ENCODE assay signal across 8 cellular contexts in the genomic region with DNA sequence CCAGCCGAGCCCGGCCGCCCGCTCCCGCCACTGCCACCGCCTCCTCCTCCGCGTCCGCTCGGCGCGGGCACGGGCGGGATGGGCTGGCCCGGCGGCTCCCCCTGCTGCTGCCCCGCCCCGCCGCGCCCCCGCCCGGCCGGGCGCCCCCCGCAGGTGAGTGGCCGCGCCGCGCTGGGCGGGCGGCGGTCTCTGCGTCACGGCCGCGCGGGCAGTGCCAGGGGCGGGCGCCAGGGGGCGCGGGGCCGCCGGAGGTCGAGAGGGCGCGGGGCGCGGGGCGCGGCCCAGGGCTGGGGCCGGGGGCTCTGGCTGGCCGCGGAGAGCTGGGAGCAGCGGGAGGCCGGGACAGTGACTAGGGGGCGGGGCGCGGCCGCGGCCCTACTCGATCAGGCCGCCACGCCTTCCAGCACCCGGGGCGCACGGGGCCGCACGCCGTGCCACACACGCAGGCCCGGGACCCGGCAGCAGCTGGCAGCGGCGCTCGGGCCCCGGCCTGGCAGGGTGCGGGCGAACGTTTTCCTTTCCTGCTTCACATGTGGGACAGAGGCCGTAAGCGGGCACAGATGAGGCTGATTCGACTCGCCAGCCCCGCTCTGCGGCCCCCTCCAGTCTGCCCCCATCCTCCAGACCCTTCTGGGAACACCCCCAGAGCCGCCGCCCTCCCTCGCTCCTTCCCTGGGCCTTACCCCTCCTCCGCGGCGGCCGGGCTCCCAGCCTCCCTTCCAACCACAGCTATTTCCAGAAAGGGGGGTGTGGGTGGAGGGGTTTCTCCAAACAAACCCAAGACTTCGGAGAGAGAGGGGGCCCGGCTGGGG. TPM values are rescaled to one million over a fixed set of nuclear protein-coding genes. Genes with fewer than 3 reads are reported as not detected.
DNase-seq lines count a peak whose midpoint lies in the region; ATAC-seq, FAIRE-seq and TF ChIP-seq lines count a peak whose summit lies in the region.

No MANE protein-coding gene starts in this region.

- peak overlapping the region; percentile 67 for H3K4me3 ChIP-seq in K562
- peak overlapping the region; percentile 23 for H3K4me3 ChIP-seq in iPS-18a (ENCODE audit: low read length)
- peak overlapping the region; percentile 95 for H3K4me3 ChIP-seq in skeletal muscle satellite cell (ENCODE audit: low read length)

- no peaks in the 10 kb centered on the region for H3K9me3 Mint-ChIP-seq in Calu3 (ENCODE audit: low read depth, unreplicated experiment)

- no peaks in the 10 kb centered on the region for H3K9me1 ChIP-seq in K562 (ENCODE audit: control insufficient read depth, insufficient read depth, low read length)

- H3K9ac ChIP-seq in K562 (ENCODE audit: insufficient read depth in 1 of 2, low read depth in 2 of 2, low read length in 2 of 2) (peak overlapping the region in 1 of 2 experiments; percentile 99; a peak in 3 of 4 replicates), iPS-18a (ENCODE audit: low read length) (no peak overlapping the region), skeletal muscle satellite cell (ENCODE audit: low read depth, low read length) (peak overlapping the region; percentile 85)

- H3K27ac Mint-ChIP-seq in Calu3 (ENCODE audit: unreplicated experiment), result peak overlapping the region; percentile 72

- no peaks in the 10 kb centered on the region for H3K9me3 ChIP-seq in KOPT-K1 (ENCODE audit: insufficient read depth, low read length, poor library complexity, severe bottlenecking)
- no peaks in the 10 kb centered on the region for H3K9me3 ChIP-seq in K562 (replicated peaks; ENCODE audit: control insufficient read depth, insufficient read depth, low read depth, low read length)
- no peaks in the 10 kb centered on the region for H3K9me3 ChIP-seq in iPS-18a (ENCODE audit: control insufficient read depth, low read depth, low read length)
- H3K9me3 ChIP-seq in skeletal muscle satellite cell (replicated peaks; ENCODE audit: low read length), result no peaks in the 10 kb centered on the region

- in situ Hi-C loops in K562 (cut with MboI), result no loop called here

- H3K4me1 Mint-ChIP-seq in Calu3 (ENCODE audit: low read depth, unreplicated experiment), result peaks cover 32% of the 10 kb centered on the region

- DNase-seq in Calu3 (peak; percentile 70), T1000 (lab: John Stamatoyannopoulos, UW) (peak; percentile 67), K562 (ENCODE audit: extremely low read depth in 1 of 4, low spot score in 3 of 4) (peak; percentile 80 to 94 (median 94)), DMS114 treated with DMSO at 0.1 percent for 48 hours (lab: John Stamatoyannopoulos, UW; ENCODE audit: unreplicated experiment) (no peak)

- intact Hi-C loops in Calu3 (cut with micrococcal nuclease; ENCODE audit: unreplicated experiment) (no loop called here), K562 (cut with micrococcal nuclease) (loop anchor here (5.0 kb wide), 1 partner anchor 40 kb away; a partner anchor contains a TSS)

- H3K36me3 ChIP-seq in KOPT-K1 (ENCODE audit: insufficient read depth, low read length) (peaks cover 7% of the 10 kb centered on the region), K562 (ENCODE audit: control insufficient read depth, insufficient read depth, low read length) (peaks cover 6% of the 10 kb centered on the region; the same call in 2 of the 3 replicates), iPS-18a (ENCODE audit: control insufficient read depth, low read depth, low read length) (no peaks in the 10 kb centered on the region), skeletal muscle satellite cell (ENCODE audit: insufficient read depth, low read length) (peaks cover 11% of the 10 kb centered on the region)

- peaks cover 53% of the 10 kb centered on the region for H3K36me3 Mint-ChIP-seq in Calu3 (ENCODE audit: insufficient read depth, unreplicated experiment)

- peak; percentile 31 for TF ChIP-seq CTCF in Calu3 (IDR thresholded peaks at IDR 0.05; ENCODE audit: unreplicated experiment)
- peak in 2 of 3 experiments; percentile 42 to 55; a peak in 4 of 6 replicates for TF ChIP-seq CTCF in K562 (IDR thresholded peaks at IDR 0.05 in 2 of 3, conservative IDR thresholded peaks at IDR 0.05 in 1 of 3; ENCODE audit: insufficient read depth in 2 of 3, low read depth in 1 of 3, low read length in 3 of 3)

- peak overlapping the region; percentile 80 for H3K4me3 Mint-ChIP-seq in Calu3 (ENCODE audit: low read depth, unreplicated experiment)

- H4K20me1 ChIP-seq in K562 (replicated peaks; ENCODE audit: control insufficient read depth, insufficient read depth, low read length), result peaks cover 4% of the 10 kb centered on the region

- ATAC-seq in GM21528 (IDR thresholded peaks at IDR 0.05; ENCODE audit: low FRiP score, unreplicated experiment) (peak; percentile 60), K562 (peak; percentile 61)

- peaks cover 4% of the 10 kb centered on the region; the same call in 1 of the 3 replicates for H3K79me2 ChIP-seq in K562 (ENCODE audit: control insufficient read depth, insufficient read depth, low read length)

- 11% methylated on average over 15 of the region's 94 CpGs for WGBS in K562 (ENCODE audit: insufficient coverage, low coverage, missing lambda C conversion rate)

- peak overlapping the region; percentile 10 for H3K27ac ChIP-seq in KOPT-K1 (ENCODE audit: low read depth, low read length, poor library complexity, severe bottlenecking)
- peak overlapping the region; percentile 88; the same call in 1 of the 3 replicates for H3K27ac ChIP-seq in K562 (ENCODE audit: extremely low read depth, low read depth, low read length)
- H3K27ac ChIP-seq in iPS-18a (ENCODE audit: low read length), result no peak overlapping the region

- H3K27me3 ChIP-seq in K562 (ENCODE audit: control insufficient read depth in 2 of 2, insufficient read depth in 2 of 2, low read length in 2 of 2), result no peaks in the 10 kb centered on the region
- H3K27me3 ChIP-seq in iPS-18a (ENCODE audit: control insufficient read depth, insufficient read depth, low read length), result peaks cover 26% of the 10 kb centered on the region
- no peaks in the 10 kb centered on the region for H3K27me3 ChIP-seq in skeletal muscle satellite cell (ENCODE audit: control insufficient read depth, insufficient read depth, low read length)

- CTCF ChIA-PET in Calu3 (lab: Charles Lee) (interaction anchor here (0.6 to 1.6 kb wide), 5 partner anchors 14 to 150 kb away, joined by 3 to 7 read pairs (median 3); a partner anchor contains a TSS), K562 (lab: Yijun Ruan, JAX; ENCODE audit: low intra/inter-chr PET ratio) (interaction anchor here (0.5 to 0.6 kb wide), 3 partner anchors 40 to 432 kb away, joined by 3 to 4 read pairs (median 4); a partner anchor contains a TSS)

- peak in 1 of 2 experiments; percentile 20; a peak in 1 of 4 replicates for TF ChIP-seq RAD21 in K562 (CRISPR knock-in tag; conservative IDR thresholded peaks at IDR 0.05 in 1 of 2, IDR thresholded peaks at IDR 0.05 in 1 of 2)

- H3K4me2 ChIP-seq in K562 (ENCODE audit: insufficient read depth, low read length) (peak overlapping the region; percentile 14; the same call in 1 of the 2 replicates), skeletal muscle satellite cell (ENCODE audit: low read length) (peak overlapping the region; percentile 99)

- TF ChIP-seq POLR2A in K562 (conservative IDR thresholded peaks at IDR 0.05), result no peak

- H3K4me1 ChIP-seq in K562 (replicated peaks in 1 of 2; ENCODE audit: control insufficient read depth in 2 of 2, insufficient read depth in 2 of 2, low read length in 2 of 2) (peaks cover 60 to 73% of the 10 kb centered on the region in 2 experiments), iPS-18a (ENCODE audit: control insufficient read depth, low read depth, low read length) (peaks cover 64% of the 10 kb centered on the region), skeletal muscle satellite cell (ENCODE audit: control insufficient read depth, insufficient read depth, low read length) (peaks cover 64% of the 10 kb centered on the region)

- peak overlapping the region; percentile 50 for H2AFZ ChIP-seq in K562 (ENCODE audit: low read depth, low read length)

- no peaks in the 10 kb centered on the region for H3K27me3 Mint-ChIP-seq in Calu3 (ENCODE audit: unreplicated experiment)

- FAIRE-seq in K562 (lab: Jason Lieb, UNC), result no peak

- no TSS peak for BruUV-seq in Calu3 (replicated peaks; lab: Mats Ljungman, UMichigan)
- no TSS peak for BruUV-seq in K562 (replicated peaks; lab: Mats Ljungman, UMichigan)

- TF ChIP-seq EP300 in K562 (IDR thresholded peaks at IDR 0.05; ENCODE audit: low read length), result no peak

- POLR2A ChIA-PET in K562 (lab: Yijun Ruan, JAX), result interaction anchor here (0.6 to 3.8 kb wide), 8 partner anchors 8 to 463 kb away, joined by 3 to 20 read pairs (median 4); no protein-coding TSS in a partner anchor

RNA-seq across cellular contexts. Expression of a gene that starts 2.4 kb away (rescaled TPM):
- total RNA-seq in Calu3 (2022) (1.3 and 4.7 TPM in 2 replicates), K562 (2014; rRNA removed) (1.2 and 1.3 TPM in 2 replicates), K562 (2014; rRNA removed; fragmentation: Illumina TruSeq; extraction: Trizol) (0.41 and 0.73 TPM in 2 replicates), K562 (2015; rRNA removed; fragmentation: Illumina TruSeq; extraction: Trizol) (0.65 and 0.79 TPM in 2 replicates), K562 (2021) (2.8 and 3.1 TPM in 2 replicates)
- 7.1 and 23.0 TPM in 2 replicates for total RNA-seq in K562 (2011; cell fraction: chromatin; rRNA removed; ENCODE audit: low replicate concordance)
- 8.0 and 14.7 TPM in 2 replicates for total RNA-seq in K562 (2011; cell fraction: nucleolus; rRNA removed)
- total RNA-seq in K562 (2011; cell fraction: nucleoplasm; rRNA removed), result 8.0 and 11.1 TPM in 2 replicates
- polyA plus RNA-seq in K562 (2011; rRNA removed) (1.3 and 1.7 TPM in 2 replicates), K562 (2014; fragmentation: Illumina TruSeq; extraction: Trizol) (1.4 and 1.6 TPM in 2 replicates), K562 (2014; fragmentation: Nextera tagmentation; extraction: Ambion mirVana) (under 1 TPM in 1 of 2 experiments, not detected in 1; 0.28 TPM), K562 (2014; rRNA removed) (1.0 and 2.8 TPM in 2 replicates)
- polyA plus RNA-seq in K562 (2011; cell fraction: cytosol; rRNA removed), result 0.91 and 1.3 TPM in 2 replicates
- 7.6 and 16.8 TPM in 2 replicates for polyA plus RNA-seq in K562 (2011; cell fraction: nucleus; rRNA removed)
- 1.5 and 2.8 TPM in 2 replicates for polyA plus RNA-seq in K562 (2012)
- polyA minus RNA-seq in K562 (2011; rRNA and poly(A)+ RNA removed), result 2.3 and 2.9 TPM in 2 replicates
- polyA minus RNA-seq in K562 (2011; cell fraction: cytosol; rRNA and poly(A)+ RNA removed), result 4.6 and 4.9 TPM in 2 replicates
- polyA minus RNA-seq in K562 (2011; cell fraction: nucleus; rRNA and poly(A)+ RNA removed), result 9.4 and 13.6 TPM in 2 replicates
- total RNA-seq in skeletal muscle satellite cell (2012; rRNA removed), result 67.9 and 70.8 TPM in 2 replicates

RNA-seq across cellular contexts. Expression of a gene that starts 31.8 kb away (rescaled TPM):
- total RNA-seq in Calu3 (2022), result 12.9 and 14.6 TPM in 2 replicates
- 10.8 and 27.6 TPM in 2 replicates for total RNA-seq in K562 (2011; cell fraction: chromatin; rRNA removed; ENCODE audit: low replicate concordance)
- 15.0 and 17.4 TPM in 2 replicates for total RNA-seq in K562 (2011; cell fraction: nucleolus; rRNA removed)
- total RNA-seq in K562 (2011; cell fraction: nucleoplasm; rRNA removed), result 15.6 and 18.3 TPM in 2 replicates
- 8.4 and 10.6 TPM in 2 replicates for total RNA-seq in K562 (2014; rRNA removed)
- total RNA-seq in K562 (2014; rRNA removed; fragmentation: Illumina TruSeq; extraction: Trizol), result 4.1 and 5.1 TPM in 2 replicates
- total RNA-seq in K562 (2015; rRNA removed; fragmentation: Illumina TruSeq; extraction: Trizol), result 5.0 and 5.9 TPM in 2 replicates
- total RNA-seq in K562 (2021), result 10.8 and 13.6 TPM in 2 replicates
- 6.2 and 7.6 TPM in 2 replicates for polyA plus RNA-seq in K562 (2011; rRNA removed)
- polyA plus RNA-seq in K562 (2011; cell fraction: cytosol; rRNA removed), result 8.6 and 18.4 TPM in 2 replicates
- polyA plus RNA-seq in K562 (2011; cell fraction: nucleus; rRNA removed), result 11.1 and 16.3 TPM in 2 replicates
- polyA plus RNA-seq in K562 (2012), result 11.4 and 11.7 TPM in 2 replicates
- 10.6 and 11.4 TPM in 2 replicates for polyA plus RNA-seq in K562 (2014; fragmentation: Illumina TruSeq; extraction: Trizol)
- polyA plus RNA-seq in K562 (2014; fragmentation: Nextera tagmentation; extraction: Ambion mirVana), result 1 to 10 TPM; 1.5 to 2.6 TPM
- polyA plus RNA-seq in K562 (2014; rRNA removed), result 9.1 and 11.0 TPM in 2 replicates
- polyA minus RNA-seq in K562 (2011; rRNA and poly(A)+ RNA removed), result 7.4 and 10.3 TPM in 2 replicates
- polyA minus RNA-seq in K562 (2011; cell fraction: cytosol; rRNA and poly(A)+ RNA removed), result 6.8 and 11.6 TPM in 2 replicates
- 6.6 and 7.5 TPM in 2 replicates for polyA minus RNA-seq in K562 (2011; cell fraction: nucleus; rRNA and poly(A)+ RNA removed)
- total RNA-seq in skeletal muscle satellite cell (2012; rRNA removed), result 23.4 and 29.4 TPM in 2 replicates

RNA-seq across cellular contexts. Expression of a gene that starts 41.2 kb away (rescaled TPM):
- total RNA-seq in Calu3 (2022) (242 and 272 TPM in 2 replicates), K562 (2014; rRNA removed) (617 and 636 TPM in 2 replicates), K562 (2014; rRNA removed; fragmentation: Illumina TruSeq; extraction: Trizol) (669 and 710 TPM in 2 replicates), K562 (2015; rRNA removed; fragmentation: Illumina TruSeq; extraction: Trizol) (624 and 636 TPM in 2 replicates), K562 (2021) (535 and 617 TPM in 2 replicates)
- 260 and 374 TPM in 2 replicates for total RNA-seq in K562 (2011; cell fraction: chromatin; rRNA removed; ENCODE audit: low replicate concordance)
- 137 and 149 TPM in 2 replicates for total RNA-seq in K562 (2011; cell fraction: nucleolus; rRNA removed)
- 211 and 264 TPM in 2 replicates for total RNA-seq in K562 (2011; cell fraction: nucleoplasm; rRNA removed)
- polyA plus RNA-seq in K562 (2011; rRNA removed) (489 and 497 TPM in 2 replicates), K562 (2014; fragmentation: Illumina TruSeq; extraction: Trizol) (552 and 578 TPM in 2 replicates), K562 (2014; fragmentation: Nextera tagmentation; extraction: Ambion mirVana) (100 to 1,000 TPM; 138 to 150 TPM), K562 (2014; rRNA removed) (312 and 317 TPM in 2 replicates)
- 278 and 542 TPM in 2 replicates for polyA plus RNA-seq in K562 (2011; cell fraction: cytosol; rRNA removed)
- polyA plus RNA-seq in K562 (2011; cell fraction: nucleus; rRNA removed), result 180 and 236 TPM in 2 replicates
- 383 and 523 TPM in 2 replicates for polyA plus RNA-seq in K562 (2012)
- 1,377 and 1,493 TPM in 2 replicates for polyA minus RNA-seq in K562 (2011; rRNA and poly(A)+ RNA removed)
- polyA minus RNA-seq in K562 (2011; cell fraction: cytosol; rRNA and poly(A)+ RNA removed), result 466 and 538 TPM in 2 replicates
- 102 and 253 TPM in 2 replicates for polyA minus RNA-seq in K562 (2011; cell fraction: nucleus; rRNA and poly(A)+ RNA removed)
- 788 and 899 TPM in 2 replicates for total RNA-seq in skeletal muscle satellite cell (2012; rRNA removed)

RNA-seq across cellular contexts. Expression of a gene that starts 50.0 kb away (rescaled TPM):
- total RNA-seq in Calu3 (2022), result 25.4 and 67.0 TPM in 2 replicates
- total RNA-seq in K562 (2011; cell fraction: chromatin; rRNA removed; ENCODE audit: low replicate concordance), result 0.97 TPM in 1 of 2 replicates, not detected in the other
- 0.66 and 1.8 TPM in 2 replicates for total RNA-seq in K562 (2011; cell fraction: nucleolus; rRNA removed)
- 0.37 TPM in 1 of 2 replicates, not detected in the other for total RNA-seq in K562 (2011; cell fraction: nucleoplasm; rRNA removed)
- total RNA-seq in K562 (2014; rRNA removed), result 1.2 and 1.6 TPM in 2 replicates
- total RNA-seq in K562 (2014; rRNA removed; fragmentation: Illumina TruSeq; extraction: Trizol), result 0.36 and 0.61 TPM in 2 replicates
- 0.38 and 0.76 TPM in 2 replicates for total RNA-seq in K562 (2015; rRNA removed; fragmentation: Illumina TruSeq; extraction: Trizol)
- 1.4 and 2.3 TPM in 2 replicates for total RNA-seq in K562 (2021)
- polyA plus RNA-seq in K562 (2011; rRNA removed), result 0.24 and 1.4 TPM in 2 replicates
- 0.94 and 2.5 TPM in 2 replicates for polyA plus RNA-seq in K562 (2011; cell fraction: cytosol; rRNA removed)
- 0.24 and 0.47 TPM in 2 replicates for polyA plus RNA-seq in K562 (2011; cell fraction: nucleus; rRNA removed)
- 0.89 and 1.4 TPM in 2 replicates for polyA plus RNA-seq in K562 (2012)
- polyA plus RNA-seq in K562 (2014; fragmentation: Illumina TruSeq; extraction: Trizol), result 0.52 and 0.62 TPM in 2 replicates
- polyA plus RNA-seq in K562 (2014; fragmentation: Nextera tagmentation; extraction: Ambion mirVana), result under 1 TPM; 0.15 to 0.23 TPM
- polyA plus RNA-seq in K562 (2014; rRNA removed), result 0.54 and 2.4 TPM in 2 replicates
- polyA minus RNA-seq in K562 (2011; rRNA and poly(A)+ RNA removed), result not detected in 2 replicates
- polyA minus RNA-seq in K562 (2011; cell fraction: cytosol; rRNA and poly(A)+ RNA removed), result 1.1 TPM in 1 of 2 replicates, not detected in the other
- polyA minus RNA-seq in K562 (2011; cell fraction: nucleus; rRNA and poly(A)+ RNA removed), result not detected in 2 replicates
- total RNA-seq in skeletal muscle satellite cell (2012; rRNA removed), result 603 and 918 TPM in 2 replicates

RNA-seq across cellular contexts. Expression of a gene that starts 55.9 kb away (rescaled TPM):
- total RNA-seq in Calu3 (2022) (not detected in 2 replicates), K562 (2014; rRNA removed) (not detected in 2 replicates), K562 (2014; rRNA removed; fragmentation: Illumina TruSeq; extraction: Trizol) (not detected in 2 replicates), K562 (2015; rRNA removed; fragmentation: Illumina TruSeq; extraction: Trizol) (not detected in 2 replicates), K562 (2021) (not detected in 2 replicates)
- total RNA-seq in K562 (2011; cell fraction: chromatin; rRNA removed; ENCODE audit: low replicate concordance), result not detected in 2 replicates
- total RNA-seq in K562 (2011; cell fraction: nucleolus; rRNA removed), result not detected in 2 replicates
- total RNA-seq in K562 (2011; cell fraction: nucleoplasm; rRNA removed), result 0.38 TPM in 1 of 2 replicates, not detected in the other
- polyA plus RNA-seq in K562 (2011; rRNA removed) (not detected in 2 replicates), K562 (2014; fragmentation: Illumina TruSeq; extraction: Trizol) (not detected in 2 replicates), K562 (2014; fragmentation: Nextera tagmentation; extraction: Ambion mirVana) (not detected), K562 (2014; rRNA removed) (0.04 TPM in 1 of 2 replicates, not detected in the other)
- not detected in 2 replicates for polyA plus RNA-seq in K562 (2011; cell fraction: cytosol; rRNA removed)
- not detected in 2 replicates for polyA plus RNA-seq in K562 (2011; cell fraction: nucleus; rRNA removed)
- not detected in 2 replicates for polyA plus RNA-seq in K562 (2012)
- not detected in 2 replicates for polyA minus RNA-seq in K562 (2011; rRNA and poly(A)+ RNA removed)
- not detected in 2 replicates for polyA minus RNA-seq in K562 (2011; cell fraction: cytosol; rRNA and poly(A)+ RNA removed)
- polyA minus RNA-seq in K562 (2011; cell fraction: nucleus; rRNA and poly(A)+ RNA removed), result not detected in 2 replicates
- 0.44 TPM in 1 of 2 replicates, not detected in the other for total RNA-seq in skeletal muscle satellite cell (2012; rRNA removed)

Comparison
In these comparisons a context has a peak if more than half of its experiments do, and no peak if none do; other contexts are left out.
1. H3K4me3 ChIP-seq: peak in every context shown above with its lines; median percentile 95 in skeletal muscle satellite cell; 67 in K562; 23 in iPS-18a.